21 cellular contexts compared by ENCODE assay signal in genomic region chr1:38526046-38526445, GRCh38.
DNase-seq lines count a peak whose midpoint lies in the region; ATAC-seq and TF ChIP-seq lines count a peak whose summit lies in the region.
"Had no signal": no experiment of that assay in that cellular context is flagged by ENCODE, and none has a peak within 500 bp of the region (broad histone marks: within the 10 kb centered on the region; RNA-seq: fewer than 3 reads in every experiment).

No MANE protein-coding gene starts in this region.

- no peaks in the 10 kb centered on the region for H3K9me2 ChIP-seq in OCI-LY7 (ENCODE audit: insufficient read depth, low read length)

- CTCF ChIA-PET in activated CD4-positive, alpha-beta T cell treated with anti-CD3 and anti-CD28 coated beads for 36 hours (lab: Charles Lee) = interaction anchor here (1.0 kb wide), 1 partner anchor 9 kb away, joined by 3 read pairs; no protein-coding TSS in a partner anchor
- CTCF ChIA-PET in OCI-LY7 (lab: Charles Lee; ENCODE audit: unreplicated experiment) = no interaction called here

- no peaks in the 10 kb centered on the region for H3K4me1 ChIP-seq in OCI-LY7 (ENCODE audit: insufficient read depth, low read length, poor library complexity, severe bottlenecking)
- H3K4me1 ChIP-seq in left ventricle myocardium inferior = no peaks in the 10 kb centered on the region
- H3K4me1 ChIP-seq: A549, Caco-2, HAP-1 had no signal

- peaks cover 21% of the 10 kb centered on the region for H3K4me1 Mint-ChIP-seq in activated CD4-positive, alpha-beta T cell treated with anti-CD3 and anti-CD28 coated beads, Interleukin-2, amount 10 ng/mL, durations not matched to agents 24 days and 14 days
- H3K4me1 Mint-ChIP-seq in activated CD4-positive, alpha-beta T cell treated with anti-CD3 and anti-CD28 coated beads for 36 hours = peaks cover 17% of the 10 kb centered on the region
- H3K4me1 Mint-ChIP-seq in memory B cell = peaks cover 13% of the 10 kb centered on the region

- peaks cover 3% of the 10 kb centered on the region for H3K9me3 Mint-ChIP-seq in activated CD4-positive, alpha-beta T cell treated with anti-CD3 and anti-CD28 coated beads, Interleukin-2, amount 10 ng/mL, durations not matched to agents 24 days and 14 days
- no peaks in the 10 kb centered on the region for H3K9me3 Mint-ChIP-seq in activated CD4-positive, alpha-beta T cell treated with anti-CD3 and anti-CD28 coated beads for 36 hours (ENCODE audit: low read depth)
- H3K9me3 Mint-ChIP-seq in memory B cell = peaks cover 3% of the 10 kb centered on the region
- H3K9me3 Mint-ChIP-seq: CD8-positive, alpha-beta T cell had no signal

- H2AFZ ChIP-seq in OCI-LY7 (ENCODE audit: low read length) = no peak overlapping the region

- H3K36me3 Mint-ChIP-seq in activated CD4-positive, alpha-beta T cell treated with anti-CD3 and anti-CD28 coated beads, Interleukin-2, amount 10 ng/mL, durations not matched to agents 24 days and 14 days (ENCODE audit: low read depth) = no peaks in the 10 kb centered on the region
- no peaks in the 10 kb centered on the region for H3K36me3 Mint-ChIP-seq in activated CD4-positive, alpha-beta T cell treated with anti-CD3 and anti-CD28 coated beads for 36 hours (ENCODE audit: low read depth)
- no peaks in the 10 kb centered on the region for H3K36me3 Mint-ChIP-seq in memory B cell
- H3K36me3 Mint-ChIP-seq: CD4-positive, CD25-positive, alpha-beta regulatory T cell; CD8-positive, alpha-beta T cell had no signal

- H3K36me3 ChIP-seq in OCI-LY7 (ENCODE audit: insufficient read depth, low read length) (no peaks in the 10 kb centered on the region), left ventricle myocardium inferior (no peaks in the 10 kb centered on the region)
- H3K36me3 ChIP-seq: BLaER1, HAP-1 had no signal

- no peaks in the 10 kb centered on the region for H3K79me2 ChIP-seq in OCI-LY7 (ENCODE audit: insufficient read depth, low read depth, low read length)

- H3K4me3 ChIP-seq in OCI-LY7 (ENCODE audit: low read depth, low read length, poor library complexity, severe bottlenecking) (no peak overlapping the region), choroid plexus epithelial cell (ENCODE audit: low read depth, low read length) (no peak overlapping the region), left ventricle myocardium inferior (no peak overlapping the region)
- H3K4me3 ChIP-seq: A549, BLaER1, HAP-1 had no signal

- POLR2A ChIA-PET in activated CD4-positive, alpha-beta T cell treated with anti-CD3 and anti-CD28 coated beads for 36 hours (lab: Charles Lee) = no interaction called here
- POLR2A ChIA-PET in OCI-LY7 (lab: Charles Lee) = interaction anchor here (1.1 kb wide), 1 partner anchor 32 kb away, joined by 3 read pairs; no protein-coding TSS in a partner anchor

- H3K27ac ChIP-seq in OCI-LY7 (ENCODE audit: low read depth, low read length, poor library complexity, severe bottlenecking) = no peak overlapping the region
- no peak overlapping the region for H3K27ac ChIP-seq in left ventricle myocardium inferior (replicated peaks)
- H3K27ac ChIP-seq: A549, BLaER1, C4-2B had no signal

- no peak overlapping the region for H3K4me2 ChIP-seq in OCI-LY7 (ENCODE audit: low read length)
- H3K4me2 ChIP-seq: A549, BLaER1 had no signal

- H3K27ac Mint-ChIP-seq in activated CD4-positive, alpha-beta T cell treated with anti-CD3 and anti-CD28 coated beads, Interleukin-2, amount 10 ng/mL, durations not matched to agents 24 days and 14 days = peak overlapping the region; percentile 12
- no peak overlapping the region for H3K27ac Mint-ChIP-seq in activated CD4-positive, alpha-beta T cell treated with anti-CD3 and anti-CD28 coated beads for 36 hours
- H3K27ac Mint-ChIP-seq in memory B cell = peak overlapping the region; percentile 17
- H3K27ac Mint-ChIP-seq: B cell; CD8-positive, alpha-beta T cell; HFFc6 had no signal

- no peaks in the 10 kb centered on the region for H4K20me1 ChIP-seq in OCI-LY7 (ENCODE audit: insufficient read depth, low read length)
- H4K20me1 ChIP-seq: BLaER1 had no signal

- peaks cover 75% of the 10 kb centered on the region for H3K27me3 ChIP-seq in left ventricle myocardium inferior (ENCODE audit: low read depth)
- H3K27me3 ChIP-seq: BLaER1 had no signal

- peaks cover 14% of the 10 kb centered on the region for H3K27me3 Mint-ChIP-seq in activated CD4-positive, alpha-beta T cell treated with anti-CD3 and anti-CD28 coated beads, Interleukin-2, amount 10 ng/mL, durations not matched to agents 24 days and 14 days
- peaks cover 15% of the 10 kb centered on the region for H3K27me3 Mint-ChIP-seq in activated CD4-positive, alpha-beta T cell treated with anti-CD3 and anti-CD28 coated beads for 36 hours
- peaks cover 4% of the 10 kb centered on the region for H3K27me3 Mint-ChIP-seq in memory B cell

- DNase-seq in activated CD4-positive, alpha-beta T cell treated with anti-CD3 and anti-CD28 coated beads, Interleukin-2, amount 10 ng/mL, durations not matched to agents 24 days and 14 days = no peak
- DNase-seq in activated CD4-positive, alpha-beta T cell treated with anti-CD3 and anti-CD28 coated beads for 36 hours = no peak
- DNase-seq in OCI-LY7 (ENCODE audit: low spot score) = no peak
- peak; percentile 4 for DNase-seq in choroid plexus epithelial cell (ENCODE audit: low read depth)
- DNase-seq in memory B cell (ENCODE audit: low spot score in 2 of 2) = no peak
- no peak for DNase-seq in AG08395 (ENCODE audit: low spot score)
- DNase-seq in left ventricle myocardium inferior = no peak
- no peak for DNase-seq in activated gamma-delta T cell (lab: John Stamatoyannopoulos, UW)
- DNase-seq: 8988T; Caco-2; CD4-positive, CD25-positive, alpha-beta regulatory T cell; CD8-positive, alpha-beta T cell; DMS153; DND-41; GOT3; HFFc6 had no signal

- ATAC-seq in activated CD4-positive, alpha-beta T cell treated with anti-CD3 and anti-CD28 coated beads for 36 hours = no peak
- no peak for ATAC-seq in memory B cell (ENCODE audit: low read depth)
- ATAC-seq: A549; CD8-positive, alpha-beta T cell had no signal

- H3K4me3 Mint-ChIP-seq in activated CD4-positive, alpha-beta T cell treated with anti-CD3 and anti-CD28 coated beads, Interleukin-2, amount 10 ng/mL, durations not matched to agents 24 days and 14 days = no peak overlapping the region
- no peak overlapping the region for H3K4me3 Mint-ChIP-seq in activated CD4-positive, alpha-beta T cell treated with anti-CD3 and anti-CD28 coated beads for 36 hours
- H3K4me3 Mint-ChIP-seq in memory B cell = no peak overlapping the region
- H3K4me3 Mint-ChIP-seq: B cell; CD8-positive, alpha-beta T cell; HFFc6 had no signal

- H3K9me3 ChIP-seq in OCI-LY7 (ENCODE audit: low read length) (no peaks in the 10 kb centered on the region), left ventricle myocardium inferior (replicated peaks) (no peaks in the 10 kb centered on the region)
- H3K9me3 ChIP-seq: BLaER1, Caco-2, HAP-1 had no signal

- intact Hi-C loops in activated CD4-positive, alpha-beta T cell treated with anti-CD3 and anti-CD28 coated beads, Interleukin-2, amount 10 ng/mL, durations not matched to agents 24 days and 14 days (cut with micrococcal nuclease) = no loop called here
- intact Hi-C loops in activated CD4-positive, alpha-beta T cell treated with anti-CD3 and anti-CD28 coated beads for 36 hours (cut with DNase I, micrococcal nuclease) = no loop called here
- intact Hi-C loops in OCI-LY7 (cut with micrococcal nuclease; ENCODE audit: unreplicated experiment) = no loop called here
- intact Hi-C loops in left ventricle myocardium inferior (cut with micrococcal nuclease) = no loop called here

- TF ChIP-seq CTCF in OCI-LY7 (conservative IDR thresholded peaks at IDR 0.05; ENCODE audit: low read length) = peak; percentile 22; the same call in 1 of the 2 replicates
- no peak for TF ChIP-seq CTCF in choroid plexus epithelial cell (conservative IDR thresholded peaks at IDR 0.05; ENCODE audit: low read depth, low read length)
- no peak for TF ChIP-seq CTCF in left ventricle myocardium inferior (IDR thresholded peaks at IDR 0.05; ENCODE audit: borderline replicate concordance)

- no TSS peak for BruUV-seq in OCI-LY7 (replicated peaks; lab: Mats Ljungman, UMichigan)
